ENCODE assay signal across 8 cellular contexts in genomic region chr9:34185778-34186551, GRCh38. TPM values are rescaled to one million over a fixed set of nuclear protein-coding genes. Genes with fewer than 3 reads are reported as not detected.
DNase-seq lines count a peak whose midpoint lies in the region; ATAC-seq and TF ChIP-seq lines count a peak whose summit lies in the region.

No MANE protein-coding gene starts in this region.

- WGBS in esophagus muscularis mucosa, result 62% methylated on average over 3 of the region's 3 CpGs

- TF ChIP-seq CTCF in AG09319 (IDR thresholded peaks at IDR 0.05; ENCODE audit: low read depth, low read length) (no peak), esophagus muscularis mucosa (IDR thresholded peaks at IDR 0.05) (no peak)

- H3K36me3 Mint-ChIP-seq in activated T-helper 1 cell treated with anti-CD3 and anti-CD28 coated beads, Interleukin-12 subunit alpha, Interleukin-12 subunit beta, Interleukin-2, Interleukin-4 antibody, amounts not matched to agents 30 ng/mL and 10 ng/mL and 1 ng/mL, durations not matched to agents 14 hours and 24 hours and 36 hours (ENCODE audit: low read depth), result peaks cover 8% of the 10 kb centered on the region

- no peak overlapping the region for H3K4me3 Mint-ChIP-seq in activated T-helper 1 cell treated with anti-CD3 and anti-CD28 coated beads, Interleukin-12 subunit alpha, Interleukin-12 subunit beta, Interleukin-2, Interleukin-4 antibody, amounts not matched to agents 30 ng/mL and 10 ng/mL and 1 ng/mL, durations not matched to agents 14 hours and 24 hours and 36 hours

- peaks cover 25% of the 10 kb centered on the region for H3K4me1 Mint-ChIP-seq in activated T-helper 1 cell treated with anti-CD3 and anti-CD28 coated beads, Interleukin-12 subunit alpha, Interleukin-12 subunit beta, Interleukin-2, Interleukin-4 antibody, amounts not matched to agents 30 ng/mL and 10 ng/mL and 1 ng/mL, durations not matched to agents 14 hours and 24 hours and 36 hours (ENCODE audit: low read depth)

- DNase-seq in AG09319 (ENCODE audit: extremely low read depth, low read depth) (peak; percentile 78), SKM-1 (lab: John Stamatoyannopoulos, UW; ENCODE audit: unreplicated experiment) (peak; percentile 54), esophagus muscularis mucosa (ENCODE audit: extremely low spot score) (no peak), non-pigmented ciliary epithelial cell (ENCODE audit: low read depth) (peak; percentile 87), activated gamma-delta T cell (lab: John Stamatoyannopoulos, UW) (no peak)
- no peak for DNase-seq in activated T-helper 1 cell treated with anti-CD3 and anti-CD28 coated beads, Interleukin-12 subunit alpha, Interleukin-12 subunit beta, Interleukin-2, Interleukin-4 antibody, amounts not matched to agents 30 ng/mL and 10 ng/mL and 1 ng/mL, durations not matched to agents 14 hours and 24 hours and 36 hours (ENCODE audit: low spot score)

- ATAC-seq in GM18520 (IDR thresholded peaks at IDR 0.05; ENCODE audit: unreplicated experiment), result peak; percentile 78
- peak; percentile 87 for ATAC-seq in HG03571 (IDR thresholded peaks at IDR 0.05; ENCODE audit: unreplicated experiment)

- no peak overlapping the region for H3K4me3 ChIP-seq in esophagus muscularis mucosa

- H3K9me3 ChIP-seq in esophagus muscularis mucosa, result no peaks in the 10 kb centered on the region

- no peaks in the 10 kb centered on the region for H3K27me3 Mint-ChIP-seq in activated T-helper 1 cell treated with anti-CD3 and anti-CD28 coated beads, Interleukin-12 subunit alpha, Interleukin-12 subunit beta, Interleukin-2, Interleukin-4 antibody, amounts not matched to agents 30 ng/mL and 10 ng/mL and 1 ng/mL, durations not matched to agents 14 hours and 24 hours and 36 hours (ENCODE audit: insufficient read depth)

- peaks cover 49 to 64% (median 57%) of the 10 kb centered on the region in 4 donors for H3K4me1 ChIP-seq in esophagus muscularis mucosa

- H3K27ac Mint-ChIP-seq in activated T-helper 1 cell treated with anti-CD3 and anti-CD28 coated beads, Interleukin-12 subunit alpha, Interleukin-12 subunit beta, Interleukin-2, Interleukin-4 antibody, amounts not matched to agents 30 ng/mL and 10 ng/mL and 1 ng/mL, durations not matched to agents 14 hours and 24 hours and 36 hours, result no peak overlapping the region

- H3K9me3 Mint-ChIP-seq in activated T-helper 1 cell treated with anti-CD3 and anti-CD28 coated beads, Interleukin-12 subunit alpha, Interleukin-12 subunit beta, Interleukin-2, Interleukin-4 antibody, amounts not matched to agents 30 ng/mL and 10 ng/mL and 1 ng/mL, durations not matched to agents 14 hours and 24 hours and 36 hours, result no peaks in the 10 kb centered on the region

- H3K27me3 ChIP-seq in esophagus muscularis mucosa, result no peaks in the 10 kb centered on the region

- H3K36me3 ChIP-seq in esophagus muscularis mucosa, result peaks cover 0 to 19% (median 16%) of the 10 kb centered on the region in 4 donors

- no peak for TF ChIP-seq EP300 in esophagus muscularis mucosa (IDR thresholded peaks at IDR 0.05)

- peak overlapping the region; percentile 52 to 76 (median 64) for H3K27ac ChIP-seq in esophagus muscularis mucosa (replicated peaks in 1 of 4)

- intact Hi-C loops in esophagus muscularis mucosa (cut with DNase I), result no loop called here
- intact Hi-C loops in activated T-helper 1 cell treated with anti-CD3 and anti-CD28 coated beads, Interleukin-12 subunit alpha, Interleukin-12 subunit beta, Interleukin-2, Interleukin-4 antibody, amounts not matched to agents 30 ng/mL and 10 ng/mL and 1 ng/mL, durations not matched to agents 14 hours and 24 hours and 36 hours (cut with micrococcal nuclease), result no loop called here

- TF ChIP-seq POLR2A in esophagus muscularis mucosa (IDR thresholded peaks at IDR 0.05; ENCODE audit: low read depth), result no peak

RNA-seq across cellular contexts. Expression of gene UBAP1, which starts 7.1 kb away (rescaled TPM):
- 10 to 100 TPM; 54.0 to 84.3 (median 72.6) TPM for total RNA-seq in esophagus muscularis mucosa
- total RNA-seq in activated T-helper 1 cell treated with anti-CD3 and anti-CD28 coated beads, Interleukin-12 subunit alpha, Interleukin-12 subunit beta, Interleukin-2, Interleukin-4 antibody, amounts not matched to agents 30 ng/mL and 10 ng/mL and 1 ng/mL, durations not matched to agents 14 hours and 24 hours and 36 hours, result 30.0 and 33.4 TPM in 2 replicates

RNA-seq across cellular contexts. Expression of gene DCAF12, which starts 59.5 kb away (rescaled TPM):
- 10 to 100 TPM; 17.9 to 25.0 (median 21.9) TPM for total RNA-seq in esophagus muscularis mucosa
- 49.7 and 52.8 TPM in 2 replicates for total RNA-seq in activated T-helper 1 cell treated with anti-CD3 and anti-CD28 coated beads, Interleukin-12 subunit alpha, Interleukin-12 subunit beta, Interleukin-2, Interleukin-4 antibody, amounts not matched to agents 30 ng/mL and 10 ng/mL and 1 ng/mL, durations not matched to agents 14 hours and 24 hours and 36 hours

Comparison
In these comparisons a context has a peak if more than half of its experiments do, and no peak if none do; other contexts are left out.
1. DNase-seq: peak in AG09319 (single experiment), SKM-1 (single experiment) and non-pigmented ciliary epithelial cell (single experiment); none in esophagus muscularis mucosa (single experiment), activated gamma-delta T cell (single experiment) and activated T-helper 1 cell treated with anti-CD3 and anti-CD28 coated beads, Interleukin-12 subunit alpha, Interleukin-12 subunit beta, Interleukin-2, Interleukin-4 antibody, amounts not matched to agents 30 ng/mL and 10 ng/mL and 1 ng/mL, durations not matched to agents 14 hours and 24 hours and 36 hours (single experiment).